In the genomic region with DNA sequence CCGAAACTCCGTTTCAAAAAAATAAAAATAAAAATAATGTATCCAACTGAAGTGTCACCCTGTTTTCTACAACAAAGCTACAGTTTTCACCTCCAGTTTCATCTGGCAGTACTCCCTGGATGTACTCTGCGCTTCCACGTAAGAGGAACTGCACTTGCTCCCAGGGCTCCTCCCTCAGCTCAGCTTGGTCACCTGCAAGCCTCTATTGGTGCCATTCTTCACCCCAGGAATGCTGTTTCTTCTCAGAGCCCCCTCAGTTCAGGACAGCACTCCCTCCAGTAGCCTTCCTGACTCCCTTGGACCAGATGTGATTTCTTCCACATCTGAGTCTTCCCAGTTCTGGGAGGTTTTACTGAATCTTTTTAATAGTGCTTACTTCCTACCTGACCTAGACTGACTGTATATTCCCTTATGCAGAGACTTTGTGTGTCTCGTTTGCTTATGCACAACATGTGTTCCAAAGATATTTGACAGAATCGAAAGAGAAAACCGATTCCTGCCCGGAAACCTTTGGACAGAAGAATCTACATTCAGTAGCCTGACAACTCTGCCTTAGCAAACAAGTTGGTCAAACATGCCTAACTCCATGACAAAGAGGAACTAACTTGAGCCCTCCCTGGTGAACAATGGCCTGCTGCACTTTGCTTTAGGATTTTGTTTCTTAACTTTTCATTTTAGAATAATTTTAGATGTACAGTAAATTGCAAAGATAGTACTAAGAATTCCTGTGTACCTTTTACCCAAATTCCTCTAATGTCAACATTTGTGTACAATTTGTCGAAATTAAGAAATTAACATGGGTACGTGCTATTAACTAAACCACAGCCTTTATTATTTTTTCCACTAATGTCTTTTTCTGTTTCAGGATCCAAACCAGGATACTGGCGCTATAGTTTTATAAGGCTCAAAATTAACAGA, we compare ENCODE assay signal across 8 cellular contexts. TPM values are rescaled to one million over a fixed set of nuclear protein-coding genes. Genes with fewer than 3 reads are reported as not detected.
A peak's percentile ranks its signal among the peaks of the same experiment; 100 is the strongest.
DNase-seq lines count a peak whose midpoint lies in the region; ATAC-seq, FAIRE-seq and TF ChIP-seq lines count a peak whose summit lies in the region.

No MANE protein-coding gene starts in this region.

- H3K4me3 ChIP-seq in Karpas-422 (ENCODE audit: low read length): peak overlapping the region; percentile 80
- peak overlapping the region; percentile 65 for H3K4me3 ChIP-seq in astrocyte (ENCODE audit: insufficient read depth, low read depth, low read length)
- peak overlapping the region; percentile 85 to 97 (median 91) for H3K4me3 ChIP-seq in liver (ENCODE audit: low read depth in 1 of 3, low read length in 3 of 3)
- peak overlapping the region; percentile 65 for H3K4me3 ChIP-seq in upper lobe of right lung

- H3K9me3 ChIP-seq in Karpas-422 (ENCODE audit: low read length) (no peaks in the 10 kb centered on the region), astrocyte (ENCODE audit: insufficient read depth, low read depth, low read length) (no peaks in the 10 kb centered on the region), liver (ENCODE audit: control insufficient read depth in 4 of 4, low read length in 3 of 4) (no peaks in the 10 kb centered on the region), upper lobe of right lung (no peaks in the 10 kb centered on the region)

- peak overlapping the region; percentile 78 for H3K4me2 ChIP-seq in Karpas-422 (ENCODE audit: low read depth, low read length, poor library complexity, severe bottlenecking)
- peak overlapping the region; percentile 93 for H3K4me2 ChIP-seq in astrocyte (ENCODE audit: low read length)

- no peak for TF ChIP-seq RAD21 in liver (IDR thresholded peaks at IDR 0.05)

- H3K36me3 Mint-ChIP-seq in CD14-positive monocyte (no peaks in the 10 kb centered on the region), astrocyte (ENCODE audit: low read depth, unreplicated experiment) (no peaks in the 10 kb centered on the region)

- peak overlapping the region in 6 of 7 donors; percentile 11 to 94 (median 42) for H3K27ac Mint-ChIP-seq in CD14-positive monocyte
- no peak overlapping the region for H3K27ac Mint-ChIP-seq in astrocyte (ENCODE audit: unreplicated experiment)

- H3K79me2 ChIP-seq in Karpas-422 (ENCODE audit: low read length) (peaks cover 18% of the 10 kb centered on the region), astrocyte (ENCODE audit: insufficient read depth, low read length) (no peaks in the 10 kb centered on the region)

- H3K27me3 ChIP-seq in Karpas-422 (ENCODE audit: low read length): no peaks in the 10 kb centered on the region
- no peaks in the 10 kb centered on the region for H3K27me3 ChIP-seq in astrocyte (ENCODE audit: insufficient read depth, low read length)
- no peaks in the 10 kb centered on the region for H3K27me3 ChIP-seq in liver (ENCODE audit: control insufficient read depth in 4 of 4, insufficient read depth in 4 of 4, low read length in 3 of 4)
- no peaks in the 10 kb centered on the region for H3K27me3 ChIP-seq in upper lobe of right lung

- intact Hi-C loops in CD14-positive monocyte (cut with micrococcal nuclease) (loop anchor here (10.0 kb wide), 2 partner anchors 97 to 237 kb away; partner anchors contain the start of genes CDK7 (in 1 of the 2) and SLC30A5 (in 1 of the 2)), upper lobe of right lung (cut with DNase I) (no loop called here)

- 29% methylated on average over 11 of the region's 11 CpGs for WGBS in liver

- H3K9me3 Mint-ChIP-seq in CD14-positive monocyte: no peaks in the 10 kb centered on the region
- H3K9me3 Mint-ChIP-seq in astrocyte (ENCODE audit: unreplicated experiment): no peaks in the 10 kb centered on the region

- H3K27ac ChIP-seq in Karpas-422 (ENCODE audit: low read length) (peak overlapping the region; percentile 50), astrocyte (ENCODE audit: low read depth, low read length) (no peak overlapping the region), liver (ENCODE audit: low read depth in 1 of 2, low read length in 2 of 2) (peak overlapping the region; percentile 85 to 95), upper lobe of right lung (peak overlapping the region; percentile 84)

- H3K4me3 Mint-ChIP-seq in CD14-positive monocyte: peak overlapping the region; percentile 88 to 97
- no peak overlapping the region for H3K4me3 Mint-ChIP-seq in astrocyte (ENCODE audit: unreplicated experiment)

- H3K36me3 ChIP-seq in Karpas-422 (ENCODE audit: insufficient read depth, low read length) (no peaks in the 10 kb centered on the region), astrocyte (ENCODE audit: insufficient read depth, low read length) (no peaks in the 10 kb centered on the region), liver (ENCODE audit: control insufficient read depth in 4 of 4, insufficient read depth in 3 of 4, low read depth in 1 of 4, low read length in 3 of 4) (no peaks in the 10 kb centered on the region), upper lobe of right lung (no peaks in the 10 kb centered on the region)

- H3K9ac ChIP-seq in Karpas-422 (ENCODE audit: low read length) (peak overlapping the region; percentile 79), astrocyte (ENCODE audit: low read length) (peak overlapping the region; percentile 66), liver (ENCODE audit: low read depth in 1 of 2, low read length in 2 of 2) (peak overlapping the region; percentile 85 to 97)

- TF ChIP-seq CTCF in CD14-positive monocyte (IDR thresholded peaks at IDR 0.05): no peak
- no peak for TF ChIP-seq CTCF in astrocyte (IDR thresholded peaks at IDR 0.05; ENCODE audit: insufficient read depth, low read depth, low read length)
- no peak for TF ChIP-seq CTCF in liver (IDR thresholded peaks at IDR 0.05; ENCODE audit: low read depth, low read length, missing input control)
- TF ChIP-seq CTCF in upper lobe of right lung (IDR thresholded peaks at IDR 0.05): no peak
- TF ChIP-seq CTCF in D721Med (IDR thresholded peaks at IDR 0.05; ENCODE audit: insufficient read depth, missing control alignments): no peak

- peaks cover 18% of the 10 kb centered on the region for H3K4me1 ChIP-seq in Karpas-422 (ENCODE audit: low read length)
- peaks cover 3% of the 10 kb centered on the region for H3K4me1 ChIP-seq in astrocyte (ENCODE audit: insufficient read depth, low read length)
- H3K4me1 ChIP-seq in liver (ENCODE audit: control insufficient read depth in 4 of 4, insufficient read depth in 4 of 4, low read length in 3 of 4): peaks cover 0 to 10% (median 1%) of the 10 kb centered on the region in 4 donors
- H3K4me1 ChIP-seq in upper lobe of right lung: peaks cover 4% of the 10 kb centered on the region

- no peaks in the 10 kb centered on the region for H3K9me2 ChIP-seq in Karpas-422 (replicated peaks; ENCODE audit: insufficient read depth, low read length)

- H4K20me1 ChIP-seq in Karpas-422 (ENCODE audit: insufficient read depth, low read depth, low read length): no peaks in the 10 kb centered on the region
- H4K20me1 ChIP-seq in astrocyte (ENCODE audit: insufficient read depth, low read length): no peaks in the 10 kb centered on the region

- H3K4me1 Mint-ChIP-seq in CD14-positive monocyte: peaks cover 28% of the 10 kb centered on the region
- peaks cover 4% of the 10 kb centered on the region for H3K4me1 Mint-ChIP-seq in astrocyte (ENCODE audit: low read depth, unreplicated experiment)

- FAIRE-seq in astrocyte (lab: Jason Lieb, UNC) (no peak), D721Med (lab: Jason Lieb, UNC) (no peak)

- H3K27me3 Mint-ChIP-seq in CD14-positive monocyte (ENCODE audit: low read depth in 3 of 3) (peaks cover 0 to 2% (median 1%) of the 10 kb centered on the region in 3 donors), astrocyte (ENCODE audit: low read depth, unreplicated experiment) (peaks cover 2% of the 10 kb centered on the region)

- H2AFZ ChIP-seq in Karpas-422 (ENCODE audit: low read length) (peak overlapping the region; percentile 11), astrocyte (ENCODE audit: low read depth, low read length) (peak overlapping the region; percentile 98)

- DNase-seq in CD14-positive monocyte (ENCODE audit: low spot score) (no peak), Karpas-422 (peak; percentile 75), astrocyte (ENCODE audit: low read depth) (no peak), upper lobe of right lung (no peak), D721Med (ENCODE audit: insufficient read length, low spot score) (no peak)

- peak; percentile 45 for ATAC-seq in upper lobe of right lung
- no peak for ATAC-seq in HG02623 (IDR thresholded peaks at IDR 0.05; ENCODE audit: unreplicated experiment)
- no peak for ATAC-seq in GM21367 (IDR thresholded peaks at IDR 0.05; ENCODE audit: unreplicated experiment)

TF ChIP-seq in liver, 16 proteins besides CTCF, POLR2A, EP300 and RAD21 (continues in another document):
- TF ChIP-seq ATF3 (IDR thresholded peaks at IDR 0.05): no peak
- no peak for TF ChIP-seq GABPA (IDR thresholded peaks at IDR 0.05 in 1 of 2, conservative IDR thresholded peaks at IDR 0.05 in 1 of 2)
- no peak for TF ChIP-seq FOXA1 (IDR thresholded peaks at IDR 0.05)
- TF ChIP-seq NR2F2 (IDR thresholded peaks at IDR 0.05): no peak

RNA-seq across cellular contexts. Expression of gene CCDC125, which starts 0.8 kb away (rescaled TPM):
- polyA plus RNA-seq in CD14-positive monocyte (1 to 10 TPM in 1 of 2 donors, under 1 TPM in 1; 0.98 to 1.6 TPM), liver (1 to 10 TPM; 5.3 to 6.5 TPM)
- total RNA-seq in Karpas-422 (2014; rRNA removed; shearing (Covaris generic); ENCODE audit: low replicate concordance): 7.8 and 8.9 TPM in 2 replicates
- total RNA-seq in astrocyte (1.7 and 2.5 TPM in 2 replicates), liver (10 to 100 TPM in 1 of 2 donors, 1 to 10 TPM in 1; 9.9 to 17.0 TPM), upper lobe of right lung (11.1 TPM)

RNA-seq across cellular contexts. Expression of gene AK6, which starts 37.5 kb away (rescaled TPM):
- polyA plus RNA-seq in CD14-positive monocyte: 10 to 100 TPM; 30.6 to 50.3 TPM
- 48.5 and 56.0 TPM in 2 replicates for total RNA-seq in Karpas-422 (2014; rRNA removed; shearing (Covaris generic); ENCODE audit: low replicate concordance)
- total RNA-seq in astrocyte: 33.9 and 52.3 TPM in 2 replicates
- total RNA-seq in liver: 10 to 100 TPM; 17.7 to 18.7 TPM
- 10 to 100 TPM; 28.2 to 54.6 TPM for polyA plus RNA-seq in liver
- total RNA-seq in upper lobe of right lung: 31.4 TPM

RNA-seq across cellular contexts. Expression of gene TAF9, which starts 37.5 kb away (rescaled TPM):
- polyA plus RNA-seq in CD14-positive monocyte: 100 to 1,000 TPM; 143 to 156 TPM
- 74.5 and 109 TPM in 2 replicates for total RNA-seq in Karpas-422 (2014; rRNA removed; shearing (Covaris generic); ENCODE audit: low replicate concordance)
- 90.5 and 92.7 TPM in 2 replicates for total RNA-seq in astrocyte
- 10 to 100 TPM; 30.5 to 38.8 TPM for total RNA-seq in liver
- 10 to 100 TPM; 27.3 to 51.5 TPM for polyA plus RNA-seq in liver
- 31.7 TPM for total RNA-seq in upper lobe of right lung

RNA-seq across cellular contexts. Expression of gene RAD17, which starts 37.8 kb away (rescaled TPM):
- 10 to 100 TPM in 1 of 2 donors, 1 to 10 TPM in 1; 9.6 to 11.6 TPM for polyA plus RNA-seq in CD14-positive monocyte
- 46.5 and 61.7 TPM in 2 replicates for total RNA-seq in Karpas-422 (2014; rRNA removed; shearing (Covaris generic); ENCODE audit: low replicate concordance)
- total RNA-seq in astrocyte: 24.1 and 25.7 TPM in 2 replicates
- 10 to 100 TPM; 14.4 to 14.5 TPM for total RNA-seq in liver
- polyA plus RNA-seq in liver: 1 to 10 TPM; 6.0 to 9.1 TPM
- 19.1 TPM for total RNA-seq in upper lobe of right lung
